ENCODE assay signal across 8 cellular contexts in genomic region chr1:93908394-93909145, GRCh38. TPM values are rescaled to one million over a fixed set of nuclear protein-coding genes. Genes with fewer than 3 reads are reported as not detected.
DNase-seq lines count a peak whose midpoint lies in the region; ATAC-seq lines count a peak whose summit lies in the region.

No MANE protein-coding gene starts in this region.

- peaks cover 31 to 35% of the 10 kb centered on the region in 2 donors for H3K4me1 ChIP-seq in duodenal mucosa (ENCODE audit: control insufficient read depth in 1 of 2, insufficient read depth in 2 of 2, low read length in 2 of 2)
- peaks cover 7% of the 10 kb centered on the region for H3K4me1 ChIP-seq in mesodermal cell (ENCODE audit: control insufficient read depth, insufficient read depth, low read length, poor library complexity, severe bottlenecking)

- H3K27me3 Mint-ChIP-seq in activated CD4-positive, alpha-beta T cell treated with anti-CD3 and anti-CD28 coated beads for 36 hours, result no peaks in the 10 kb centered on the region

- H3K4me3 ChIP-seq in GM08714 (ENCODE audit: low read length), result peak overlapping the region; percentile 87
- peak overlapping the region; percentile 75 for H3K4me3 ChIP-seq in Jurkat, Clone E6-1 (ENCODE audit: low read length)
- H3K4me3 ChIP-seq in duodenal mucosa (ENCODE audit: low read depth in 1 of 2, low read length in 2 of 2), result peak overlapping the region; percentile 75 to 84
- peak overlapping the region; percentile 83 for H3K4me3 ChIP-seq in mesodermal cell (ENCODE audit: extremely low read depth, insufficient read depth, low read length, poor library complexity, severe bottlenecking)

- peaks cover 5% of the 10 kb centered on the region for H3K9me3 Mint-ChIP-seq in activated CD4-positive, alpha-beta T cell treated with anti-CD3 and anti-CD28 coated beads for 36 hours (ENCODE audit: low read depth)

- WGBS in mesodermal cell (ENCODE audit: insufficient coverage in 2 of 2), 2 experiments, result 1 to 2% methylated on average over 39 to 42 of the region's 49 CpGs

- H3K27ac Mint-ChIP-seq in activated CD4-positive, alpha-beta T cell treated with anti-CD3 and anti-CD28 coated beads for 36 hours, result peak overlapping the region; percentile 97

- intact Hi-C loops in activated CD4-positive, alpha-beta T cell treated with anti-CD3 and anti-CD28 coated beads for 36 hours (cut with DNase I, micrococcal nuclease), result loop anchor here (1.0 to 5.0 kb wide), 7 partner anchors 29 to 727 kb away; partner anchors contain the start of genes DNTTIP2 (in 2 of the 2) and ABCD3 (in 1 of the 2)

- no peaks in the 10 kb centered on the region for H3K9me3 ChIP-seq in duodenal mucosa (ENCODE audit: control insufficient read depth in 1 of 2, low read length in 2 of 2)
- peaks cover 3% of the 10 kb centered on the region for H3K9me3 ChIP-seq in mesodermal cell (ENCODE audit: control insufficient read depth, low read length)

- no peaks in the 10 kb centered on the region for H3K27me3 ChIP-seq in duodenal mucosa (ENCODE audit: control insufficient read depth in 1 of 2, insufficient read depth in 2 of 2, low read length in 2 of 2)

- H3K36me3 ChIP-seq in duodenal mucosa (ENCODE audit: control insufficient read depth in 1 of 2, insufficient read depth in 2 of 2, low read length in 2 of 2) (no peaks in the 10 kb centered on the region), mesodermal cell (ENCODE audit: control insufficient read depth, insufficient read depth, low read length) (peaks cover 6% of the 10 kb centered on the region)

- H3K4me3 Mint-ChIP-seq in activated CD4-positive, alpha-beta T cell treated with anti-CD3 and anti-CD28 coated beads for 36 hours, result peak overlapping the region; percentile 96

- peak; percentile 46 for DNase-seq in Jurkat, Clone E6-1 (ENCODE audit: low read depth, low spot score)
- peak; percentile 68 for DNase-seq in activated CD4-positive, alpha-beta T cell treated with anti-CD3 and anti-CD28 coated beads for 36 hours
- peak; percentile 15 to 25 for DNase-seq in stimulated activated CD8-positive, alpha-beta memory T cell treated with anti-CD3 and anti-CD28 coated beads, Interleukin-15, amount 100 ng/mL, for 48 hours (ENCODE audit: low read depth in 2 of 2)
- no peak for DNase-seq in ecto neural progenitor cell (ENCODE audit: low spot score)

- H3K27ac ChIP-seq in duodenal mucosa (ENCODE audit: low read depth, low read length) (peak overlapping the region; percentile 38), mesodermal cell (ENCODE audit: low read depth, low read length, severe bottlenecking) (peak overlapping the region; percentile 66)

- ATAC-seq in GM21737 (IDR thresholded peaks at IDR 0.05; ENCODE audit: unreplicated experiment), result peak; percentile 41
- ATAC-seq in activated CD4-positive, alpha-beta T cell treated with anti-CD3 and anti-CD28 coated beads for 36 hours, result peak; percentile 52

- H3K9ac ChIP-seq in duodenal mucosa (ENCODE audit: low read depth in 1 of 2, low read length in 2 of 2), result peak overlapping the region; percentile 49 to 55

- peaks cover 4% of the 10 kb centered on the region for H3K36me3 Mint-ChIP-seq in activated CD4-positive, alpha-beta T cell treated with anti-CD3 and anti-CD28 coated beads for 36 hours (ENCODE audit: low read depth)

- POLR2A ChIA-PET in activated CD4-positive, alpha-beta T cell treated with anti-CD3 and anti-CD28 coated beads for 36 hours (lab: Charles Lee), result interaction anchor here (0.7 kb wide), 1 partner anchor 30 kb away, joined by 3 read pairs; the partner anchor contains the start of gene DNTTIP2

- peaks cover 41% of the 10 kb centered on the region for H3K4me1 Mint-ChIP-seq in activated CD4-positive, alpha-beta T cell treated with anti-CD3 and anti-CD28 coated beads for 36 hours

- CTCF ChIA-PET in activated CD4-positive, alpha-beta T cell treated with anti-CD3 and anti-CD28 coated beads for 36 hours (lab: Charles Lee), result interaction anchor here (0.8 to 1.4 kb wide), 4 partner anchors 11 to 361 kb away, joined by 3 to 7 read pairs (median 4); no protein-coding TSS in a partner anchor

RNA-seq across cellular contexts. Expression of gene GCLM, which starts 0.7 kb away (rescaled TPM):
- polyA plus RNA-seq in Jurkat, Clone E6-1 (2012; ENCODE audit: insufficient read depth, insufficient read length), result 23.2 TPM
- 10 to 100 TPM; 12.8 to 19.2 TPM for total RNA-seq in activated CD4-positive, alpha-beta T cell treated with anti-CD3 and anti-CD28 coated beads for 36 hours
- polyA plus RNA-seq in mesodermal cell (2013, experiment 1 of 2), result 12.5 TPM
- polyA plus RNA-seq in mesodermal cell (2013, experiment 2 of 2), result 14.5 TPM

RNA-seq across cellular contexts. Expression of gene DNTTIP2, which starts 29.6 kb away (rescaled TPM):
- polyA plus RNA-seq in Jurkat, Clone E6-1 (2012; ENCODE audit: insufficient read depth, insufficient read length), result 72.7 TPM
- total RNA-seq in activated CD4-positive, alpha-beta T cell treated with anti-CD3 and anti-CD28 coated beads for 36 hours, result 10 to 100 TPM; 82.8 to 84.9 TPM
- 41.9 TPM for polyA plus RNA-seq in mesodermal cell (2013, experiment 1 of 2)
- 57.3 TPM for polyA plus RNA-seq in mesodermal cell (2013, experiment 2 of 2)
